1 cellular context compared by ENCODE assay signal in genomic region chr17:29581583-29582253, GRCh38.
TF ChIP-seq lines count a peak whose summit lies in the region.

No MANE protein-coding gene starts in this region.

TF ChIP-seq in HCT116, 20 proteins besides CTCF, POLR2A, EP300 and RAD21:
- no peak for TF ChIP-seq ZFX (IDR thresholded peaks at IDR 0.05)
- TF ChIP-seq, protein P1, sequence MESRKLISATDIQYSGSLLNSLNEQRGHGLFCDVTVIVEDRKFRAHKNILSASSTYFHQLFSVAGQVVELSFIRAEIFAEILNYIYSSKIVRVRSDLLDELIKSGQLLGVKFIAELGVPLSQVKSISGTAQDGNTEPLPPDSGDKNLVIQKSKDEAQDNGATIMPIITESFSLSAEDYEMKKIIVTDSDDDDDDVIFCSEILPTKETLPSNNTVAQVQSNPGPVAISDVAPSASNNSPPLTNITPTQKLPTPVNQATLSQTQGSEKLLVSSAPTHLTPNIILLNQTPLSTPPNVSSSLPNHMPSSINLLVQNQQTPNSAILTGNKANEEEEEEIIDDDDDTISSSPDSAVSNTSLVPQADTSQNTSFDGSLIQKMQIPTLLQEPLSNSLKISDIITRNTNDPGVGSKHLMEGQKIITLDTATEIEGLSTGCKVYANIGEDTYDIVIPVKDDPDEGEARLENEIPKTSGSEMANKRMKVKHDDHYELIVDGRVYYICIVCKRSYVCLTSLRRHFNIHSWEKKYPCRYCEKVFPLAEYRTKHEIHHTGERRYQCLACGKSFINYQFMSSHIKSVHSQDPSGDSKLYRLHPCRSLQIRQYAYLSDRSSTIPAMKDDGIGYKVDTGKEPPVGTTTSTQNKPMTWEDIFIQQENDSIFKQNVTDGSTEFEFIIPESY (IDR thresholded peaks at IDR 0.05; ENCODE audit: extremely low read depth, insufficient replicate concordance, low read length), result no peak
- TF ChIP-seq ZNF274 (IDR thresholded peaks at IDR 0.05; ENCODE audit: low read depth, low read length), result no peak
- TF ChIP-seq JUND (IDR thresholded peaks at IDR 0.05), result no peak
- no peak for TF ChIP-seq SP1 (IDR thresholded peaks at IDR 0.05; ENCODE audit: low read depth)
- no peak for TF ChIP-seq MAX (IDR thresholded peaks at IDR 0.05)
